8 cellular contexts compared by ENCODE assay signal in the genomic region with DNA sequence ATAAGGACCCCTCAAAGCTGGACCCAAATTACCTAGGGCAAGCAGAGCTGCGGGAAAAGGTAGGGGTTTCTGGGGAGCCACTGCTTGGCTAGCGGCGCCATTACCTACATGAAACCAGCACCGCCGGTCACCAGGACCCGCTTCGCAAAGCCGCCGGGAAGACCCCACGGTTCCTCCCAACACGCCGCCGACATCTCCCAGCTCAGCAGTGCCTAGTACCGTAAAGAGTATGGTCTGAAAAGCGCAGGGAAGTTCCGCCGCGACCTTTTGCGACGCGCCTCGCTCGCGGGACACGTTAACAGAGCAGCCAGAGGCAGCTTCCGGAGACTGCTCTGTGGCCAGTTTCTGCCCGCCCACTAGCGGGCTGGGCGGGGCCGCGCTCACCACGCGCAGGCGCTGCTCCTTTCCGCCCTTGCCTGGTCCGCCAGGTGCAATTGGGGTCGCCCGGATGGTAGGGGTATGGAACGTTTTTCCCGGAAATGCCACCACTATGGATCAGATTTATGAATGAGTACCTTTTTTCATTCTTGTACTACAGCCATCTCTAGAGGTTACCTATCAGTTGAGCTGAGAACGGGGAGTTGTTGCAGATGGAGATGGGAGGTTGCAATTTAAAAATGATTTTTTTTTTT. TPM values are rescaled to one million over a fixed set of nuclear protein-coding genes. Genes with fewer than 3 reads are reported as not detected.
DNase-seq lines count a peak whose midpoint lies in the region; ATAC-seq, FAIRE-seq and TF ChIP-seq lines count a peak whose summit lies in the region.

Gene TGDS (minus strand): TSS at position 210 of the 632 bp plus-strand sequence. CDS start 16 bp downstream, at position 194.

- H3K4me3 ChIP-seq in WI38 (ENCODE audit: low read depth, low read length) (peak within 1 kb of the TSS; percentile 98), bronchial epithelial cell (ENCODE audit: low read depth, low read length) (peak within 1 kb of the TSS; percentile 90), small intestine (ENCODE audit: low read depth in 1 of 2, low read length in 2 of 2) (peak within 1 kb of the TSS; percentile 66 to 87)

- H3K27me3 ChIP-seq in bronchial epithelial cell (ENCODE audit: control insufficient read depth, insufficient read depth, low read length) = no peaks in the 10 kb centered on the region
- H3K27me3 ChIP-seq in small intestine (ENCODE audit: control insufficient read depth in 2 of 2, insufficient read depth in 2 of 2, low read length in 2 of 2) = no peaks in the 10 kb centered on the region

- peak within 1 kb of the TSS; percentile 68 to 87 for H3K27ac ChIP-seq in small intestine (ENCODE audit: low read depth in 1 of 2, low read length in 1 of 2)

- DNase-seq in AG08396 (ENCODE audit: low spot score) = peak; percentile 91
- DNase-seq in NCI-H226 = peak; percentile 96
- DNase-seq in bronchial epithelial cell (ENCODE audit: low read depth) = peak; percentile 75
- peak; percentile 92 for DNase-seq in iPS-NIHi11 (ENCODE audit: low spot score)
- peak; percentile 94 for DNase-seq in small intestine

- 0 to 1% (median 0%) methylated on average over 40 to 41 of the region's 41 CpGs for WGBS in small intestine, 3 donors

- H3K36me3 ChIP-seq in bronchial epithelial cell (ENCODE audit: control insufficient read depth, insufficient read depth, low read length) = peaks cover 2% of the 10 kb centered on the region
- H3K36me3 ChIP-seq in small intestine (ENCODE audit: control insufficient read depth in 2 of 2, insufficient read depth in 2 of 2, low read length in 2 of 2) = peaks cover 2% of the 10 kb centered on the region in 2 donors

- ATAC-seq in HG03175 (IDR thresholded peaks at IDR 0.05; ENCODE audit: unreplicated experiment) = peak; percentile 98

- FAIRE-seq in bronchial epithelial cell (lab: Jason Lieb, UNC) = no peak
- no peak for FAIRE-seq in small intestine (lab: Jason Lieb, UNC)

- peak; percentile 98 for TF ChIP-seq POLR2A in GM18951 (IDR thresholded peaks at IDR 0.05; ENCODE audit: extremely low read depth, insufficient read depth, insufficient read length)

- in situ Hi-C loops in GM18951 (cut with MboI; ENCODE audit: low sequenced_read_pairs, unreplicated experiment) = no loop called here

- TF ChIP-seq CTCF in WI38 (IDR thresholded peaks at IDR 0.05; ENCODE audit: low read depth, low read length) (no peak), bronchial epithelial cell (IDR thresholded peaks at IDR 0.05; ENCODE audit: insufficient read depth, low read length, severe bottlenecking) (peak; percentile 7)

- peaks cover 5% of the 10 kb centered on the region in 2 donors for H3K4me1 ChIP-seq in small intestine (ENCODE audit: control insufficient read depth in 2 of 2, insufficient read depth in 1 of 2, low read depth in 1 of 2, low read length in 1 of 2)

- no peaks in the 10 kb centered on the region for H3K9me3 ChIP-seq in small intestine (ENCODE audit: control insufficient read depth, low read depth)

RNA-seq across cellular contexts. Expression of gene TGDS, which starts in this region (rescaled TPM):
- total RNA-seq in bronchial epithelial cell = 9.5 and 15.5 TPM in 2 replicates
- 10 to 100 TPM; 10.3 to 12.4 (median 11.6) TPM for polyA plus RNA-seq in small intestine

Comparison
In these comparisons a context has a peak if more than half of its experiments do, and no peak if none do; other contexts are left out.
1. Peak in every context shown above with its lines: DNase-seq, ATAC-seq, H3K4me3 ChIP-seq and H3K27ac ChIP-seq.